ENCODE assay signal across 21 cellular contexts in genomic region chr17:80191720-80192265, GRCh38. TPM values are rescaled to one million over a fixed set of nuclear protein-coding genes. Genes with fewer than 3 reads are reported as not detected.
DNase-seq lines count a peak whose midpoint lies in the region; ATAC-seq, FAIRE-seq and TF ChIP-seq lines count a peak whose summit lies in the region.
"Had no signal": no experiment of that assay in that cellular context is flagged by ENCODE, and none has a peak within 500 bp of the region (broad histone marks: within the 10 kb centered on the region; RNA-seq: fewer than 3 reads in every experiment).

No MANE protein-coding gene starts in this region.

- no peaks in the 10 kb centered on the region for H3K36me3 Mint-ChIP-seq in osteocyte (ENCODE audit: unreplicated experiment)
- H3K36me3 Mint-ChIP-seq: activated naive CD4-positive, alpha-beta T cell treated with anti-CD3 and anti-CD28 coated beads, Interleukin-2, amount 50 U/mL, for 24 hours; CD8-positive, alpha-beta memory T cell; immature natural killer cell had no signal

- ATAC-seq in HepG2 (no peak), right lobe of liver (no peak), HG03571 (IDR thresholded peaks at IDR 0.05; ENCODE audit: unreplicated experiment) (no peak)
- ATAC-seq: lower lobe of right lung had no signal

- H3K4me2 ChIP-seq in HepG2 (ENCODE audit: low read depth, low read length) (peak overlapping the region; percentile 67; the same call in 1 of the 2 replicates), mesenchymal stem cell (ENCODE audit: low read length, poor library complexity, severe bottlenecking) (no peak overlapping the region)

- no peak overlapping the region for H3K18ac ChIP-seq in mesenchymal stem cell (ENCODE audit: low read depth in 1 of 2, low read length in 2 of 2)

- H3K4me1 ChIP-seq in HepG2 (ENCODE audit: insufficient read depth, low read length) (peaks cover 41% of the 10 kb centered on the region), right lobe of liver (no peaks in the 10 kb centered on the region), mesenchymal stem cell (ENCODE audit: control insufficient read depth, insufficient read depth, low read depth, low read length) (peaks cover 2% of the 10 kb centered on the region), HAP-1 (no peaks in the 10 kb centered on the region)
- H3K4me1 ChIP-seq: colonic mucosa had no signal

- H3K9ac ChIP-seq in HepG2 (ENCODE audit: insufficient read depth, low read depth, low read length): no peak overlapping the region
- no peak overlapping the region for H3K9ac ChIP-seq in mesenchymal stem cell (ENCODE audit: low read length)

- H3K79me2 ChIP-seq in HepG2 (ENCODE audit: insufficient read depth, low read length): no peaks in the 10 kb centered on the region

- H2BK15ac ChIP-seq in mesenchymal stem cell (ENCODE audit: low read depth, poor library complexity, severe bottlenecking): no peak overlapping the region

- POLR2A ChIA-PET in HepG2 (lab: Yijun Ruan, JAX): interaction anchor here (1.0 to 2.6 kb wide), 3 partner anchors 14 to 70 kb away, joined by 3 to 5 read pairs (median 3); no protein-coding TSS in a partner anchor

- no peak overlapping the region for H3K4ac ChIP-seq in mesenchymal stem cell (ENCODE audit: low read depth in 1 of 2, low read length in 2 of 2)

- no peak overlapping the region for H3K23ac ChIP-seq in mesenchymal stem cell (ENCODE audit: low read length in 2 of 2)

- H3K9me3 Mint-ChIP-seq in osteocyte (ENCODE audit: unreplicated experiment): no peaks in the 10 kb centered on the region
- H3K9me3 Mint-ChIP-seq: activated naive CD4-positive, alpha-beta T cell treated with anti-CD3 and anti-CD28 coated beads, Interleukin-2, amount 50 U/mL, for 24 hours; CD8-positive, alpha-beta memory T cell; immature natural killer cell had no signal

- BruUV-seq in HepG2 (replicated peaks; lab: Mats Ljungman, UMichigan): no TSS peak

- H3K27ac ChIP-seq in HepG2 (ENCODE audit: extremely low read length, insufficient read depth, low read length): no peak overlapping the region
- no peak overlapping the region for H3K27ac ChIP-seq in right lobe of liver
- H3K27ac ChIP-seq in mesenchymal stem cell (ENCODE audit: low read length, poor library complexity, severe bottlenecking): no peak overlapping the region
- H3K27ac ChIP-seq: colonic mucosa, lower lobe of right lung, transverse colon had no signal

- H2BK12ac ChIP-seq in mesenchymal stem cell (ENCODE audit: low read length in 2 of 2): no peak overlapping the region

- in situ Hi-C loops in HepG2 (cut with HindIII; ENCODE audit: extremely low pct_ligation_motif_present, low pct_unique_long_range_greater_than_20kb) (no loop called here), HAP-1 (cut with MboI; ENCODE audit: low sequenced_read_pairs) (no loop called here)

- CTCF ChIA-PET in HepG2 (lab: Yijun Ruan, JAX; ENCODE audit: low intra/inter-chr PET ratio, low total read pairs): no interaction called here

- H3K79me1 ChIP-seq in mesenchymal stem cell (replicated peaks; ENCODE audit: low read length, poor library complexity, severe bottlenecking): no peaks in the 10 kb centered on the region

- H4K91ac ChIP-seq in mesenchymal stem cell (ENCODE audit: low read length): no peak overlapping the region

- 55% methylated on average over 18 of the region's 18 CpGs for WGBS in HepG2 (ENCODE audit: low lambda C conversion rate)
- whole genome bisulfite sequencing in right lobe of liver (ENCODE audit: insufficient coverage, low coverage, low lambda C conversion rate, missing lambda C conversion rate): 62% methylated on average over 11 of the region's 18 CpGs
- WGBS in mesenchymal stem cell: 94% methylated on average over 13 of the region's 18 CpGs

- no peak overlapping the region for H3K14ac ChIP-seq in mesenchymal stem cell (ENCODE audit: low read length in 2 of 2)

- TF ChIP-seq EP300 in HepG2 (IDR thresholded peaks at IDR 0.05; ENCODE audit: low read depth in 2 of 2, low read length in 2 of 2): no peak
- TF ChIP-seq EP300 in HepG2 (CRISPR knock-in tag; IDR thresholded peaks at IDR 0.05; ENCODE audit: borderline replicate concordance): no peak

- H3K27me3 ChIP-seq in HepG2 (ENCODE audit: control insufficient read depth in 1 of 2, insufficient read depth in 2 of 2, low read length in 2 of 2): peaks cover 35 to 86% of the 10 kb centered on the region in 2 experiments
- no peaks in the 10 kb centered on the region for H3K27me3 ChIP-seq in right lobe of liver
- peaks cover 28 to 50% of the 10 kb centered on the region in 2 experiments for H3K27me3 ChIP-seq in mesenchymal stem cell (ENCODE audit: control insufficient read depth in 1 of 2, insufficient read depth in 1 of 2, low read length in 2 of 2)
- H3K27me3 ChIP-seq in HAP-1 (ENCODE audit: low read depth): no peaks in the 10 kb centered on the region
- H3K27me3 ChIP-seq: colonic mucosa had no signal

- TF ChIP-seq POLR2A in HepG2 (IDR thresholded peaks at IDR 0.05; ENCODE audit: insufficient read depth in 1 of 2, low read depth in 2 of 2, low read length in 2 of 2): no peak
- no peak for TF ChIP-seq POLR2A in right lobe of liver (IDR thresholded peaks at IDR 0.05)

- no peak for TF ChIP-seq RAD21 in HepG2 (CRISPR knock-in tag; IDR thresholded peaks at IDR 0.05)

- no peaks in the 10 kb centered on the region for H3K36me3 ChIP-seq in HepG2 (replicated peaks in 1 of 2; ENCODE audit: control insufficient read depth in 1 of 2, insufficient read depth in 2 of 2, low read length in 2 of 2)
- no peaks in the 10 kb centered on the region for H3K36me3 ChIP-seq in right lobe of liver
- no peaks in the 10 kb centered on the region for H3K36me3 ChIP-seq in mesenchymal stem cell (ENCODE audit: control insufficient read depth in 1 of 2, insufficient read depth in 2 of 2, low read depth in 1 of 2, low read length in 2 of 2)
- H3K36me3 ChIP-seq in HAP-1 (replicated peaks): no peaks in the 10 kb centered on the region
- H3K36me3 ChIP-seq: colonic mucosa, lower lobe of right lung, transverse colon had no signal

- no peak overlapping the region for H2AK5ac ChIP-seq in mesenchymal stem cell (ENCODE audit: low read length, severe bottlenecking)

- H3K4me3 ChIP-seq in HepG2 (replicated peaks in 1 of 3; ENCODE audit: insufficient read depth in 1 of 3, low read depth in 2 of 3, low read length in 3 of 3) (0 out of 6 replicates have a peak overlapping the region, but pooled peaks of 1 of the 3 experiments have one; percentile 12), right lobe of liver (no peak overlapping the region), epithelial cell of esophagus (ENCODE audit: low read length) (peak overlapping the region; percentile 7), mesenchymal stem cell (ENCODE audit: insufficient read depth in 1 of 2, low read depth in 1 of 2, low read length in 2 of 2) (no peak overlapping the region), HAP-1 (no peak overlapping the region)
- H3K4me3 ChIP-seq: colonic mucosa, lower lobe of right lung, transverse colon had no signal

- DNase-seq in HepG2 (ENCODE audit: low spot score): no peak
- no peak for DNase-seq in right lobe of liver
- peak; percentile 66 for DNase-seq in epithelial cell of esophagus (ENCODE audit: low read depth)
- DNase-seq in osteocyte (ENCODE audit: extremely low spot score, unreplicated experiment): no peak
- no peak for DNase-seq in mesenchymal stem cell
- no peak for DNase-seq in Ammon's horn (ENCODE audit: low spot score)
- no peak for DNase-seq in HAP-1 (ENCODE audit: low spot score in 2 of 2)
- DNase-seq: activated CD4-positive, alpha-beta T cell treated with anti-CD3 and anti-CD28 coated beads, Interleukin-2, amount 50 U/mL, for 48 hours; activated T-cell treated with anti-CD3 and anti-CD28 coated beads, Interleukin-2, amount 50 U/mL, for 1 hour; CD8-positive, alpha-beta memory T cell; colonic mucosa; DND-41; erythroblast; immature natural killer cell; lower lobe of right lung; NCI-H1417 treated with DMSO at 0.1 percent for 48 hours; NCI-H446 treated with DMSO at 0.1 percent for 48 hours; RPMI8226; transverse colon had no signal

- peaks cover 19% of the 10 kb centered on the region for H3K4me1 Mint-ChIP-seq in osteocyte (ENCODE audit: unreplicated experiment)
- H3K4me1 Mint-ChIP-seq: activated naive CD4-positive, alpha-beta T cell treated with anti-CD3 and anti-CD28 coated beads, Interleukin-2, amount 50 U/mL, for 24 hours; immature natural killer cell had no signal

- H3K27ac Mint-ChIP-seq in osteocyte (ENCODE audit: unreplicated experiment): peak overlapping the region; percentile 21
- H3K27ac Mint-ChIP-seq: CD8-positive, alpha-beta memory T cell; immature natural killer cell had no signal

- H2BK120ac ChIP-seq in mesenchymal stem cell (ENCODE audit: low read depth, low read length): no peak overlapping the region

- no peak for FAIRE-seq in HepG2 (lab: Jason Lieb, UNC)

- H2BK5ac ChIP-seq in mesenchymal stem cell (ENCODE audit: low read depth, low read length, poor library complexity, severe bottlenecking): no peak overlapping the region

- peaks cover 2% of the 10 kb centered on the region for H3K27me3 Mint-ChIP-seq in osteocyte (ENCODE audit: unreplicated experiment)

- TF ChIP-seq CTCF in HepG2 (CRISPR knock-in tag; IDR thresholded peaks at IDR 0.05) (no peak), right lobe of liver (IDR thresholded peaks at IDR 0.05) (no peak), epithelial cell of esophagus (IDR thresholded peaks at IDR 0.05; ENCODE audit: insufficient read depth, low read depth, low read length, missing control alignments) (no peak), osteocyte (IDR thresholded peaks at IDR 0.05) (no peak)

- H4K8ac ChIP-seq in mesenchymal stem cell (ENCODE audit: low read length): no peak overlapping the region

- no peaks in the 10 kb centered on the region; the same call in 1 of the 2 replicates for H4K20me1 ChIP-seq in HepG2 (ENCODE audit: insufficient read depth, low read length)

- no peaks in the 10 kb centered on the region for H3K9me3 ChIP-seq in HepG2 (ENCODE audit: low read length)
- H3K9me3 ChIP-seq in right lobe of liver: no peaks in the 10 kb centered on the region
- no peaks in the 10 kb centered on the region for H3K9me3 ChIP-seq in mesenchymal stem cell (ENCODE audit: control insufficient read depth, low read length)
- H3K9me3 ChIP-seq in HAP-1: no peaks in the 10 kb centered on the region
- H3K9me3 ChIP-seq: colonic mucosa, lower lobe of right lung, transverse colon had no signal

- H3K4me3 Mint-ChIP-seq in osteocyte (ENCODE audit: unreplicated experiment): peak overlapping the region; percentile 46
- H3K4me3 Mint-ChIP-seq: activated naive CD4-positive, alpha-beta T cell treated with anti-CD3 and anti-CD28 coated beads, Interleukin-2, amount 50 U/mL, for 24 hours; CD8-positive, alpha-beta memory T cell; immature natural killer cell had no signal

- H2AFZ ChIP-seq in HepG2 (ENCODE audit: low read length) (no peak overlapping the region), mesenchymal stem cell (ENCODE audit: low read depth, low read length) (no peak overlapping the region)

- intact Hi-C loops in HepG2 (cut with micrococcal nuclease; ENCODE audit: unreplicated experiment): no loop called here
- intact Hi-C loops in right lobe of liver (cut with DNase I): no loop called here

RNA-seq across cellular contexts. Expression of gene CARD14, which starts 22.0 kb away (rescaled TPM):
- total RNA-seq in HepG2 (2016; rRNA removed; fragmentation: Illumina TruSeq; extraction: Trizol): 0.11 TPM in 1 of 2 replicates, not detected in the other
- total RNA-seq in HepG2 (2016; cell fraction: cytosol; rRNA removed; fragmentation: Illumina TruSeq; extraction: Trizol; ENCODE audit: low read depth): not detected in 2 replicates
- total RNA-seq in HepG2 (2016; cell fraction: insoluble cytoplasmic fraction; rRNA removed; fragmentation: Illumina TruSeq; extraction: Trizol): 0.06 TPM in 1 of 2 replicates, not detected in the other
- total RNA-seq in HepG2 (2016; cell fraction: membrane; rRNA removed; fragmentation: Illumina TruSeq; extraction: Trizol): not detected in 2 replicates
- not detected in 2 replicates for total RNA-seq in HepG2 (2016; cell fraction: nucleus; rRNA removed; fragmentation: Illumina TruSeq; extraction: Trizol)
- polyA plus RNA-seq in HepG2 (2011; rRNA removed): 0.03 TPM in 1 of 2 replicates, not detected in the other
- not detected in 2 replicates for polyA plus RNA-seq in HepG2 (2011; cell fraction: cytosol; rRNA removed)
- 0.05 and 0.11 TPM in 2 replicates for polyA plus RNA-seq in HepG2 (2011; cell fraction: nucleus; rRNA removed)
- 0.16 and 0.19 TPM in 2 replicates for polyA plus RNA-seq in HepG2 (2012)
- not detected in 2 replicates for polyA plus RNA-seq in HepG2 (2016; cell fraction: cytosol; fragmentation: Illumina TruSeq; extraction: Trizol; ENCODE audit: low read depth)
- not detected in 2 replicates for polyA plus RNA-seq in HepG2 (2016; cell fraction: insoluble cytoplasmic fraction; fragmentation: Illumina TruSeq; extraction: Trizol; ENCODE audit: low read depth)
- polyA plus RNA-seq in HepG2 (2016; cell fraction: membrane; fragmentation: Illumina TruSeq; extraction: Trizol; ENCODE audit: low read depth): not detected in 2 replicates
- polyA plus RNA-seq in HepG2 (2016; cell fraction: nucleus; fragmentation: Illumina TruSeq; extraction: Trizol; ENCODE audit: insufficient read depth, low read depth): 0.21 TPM in 1 of 2 replicates, not detected in the other
- 0.22 and 5.5 TPM in 2 replicates for polyA minus RNA-seq in HepG2 (2011; rRNA and poly(A)+ RNA removed; ENCODE audit: low replicate concordance)
- polyA minus RNA-seq in HepG2 (2011; cell fraction: cytosol; rRNA and poly(A)+ RNA removed): not detected in 2 replicates
- polyA minus RNA-seq in HepG2 (2011; cell fraction: nucleus; rRNA and poly(A)+ RNA removed): not detected in 2 replicates
- total RNA-seq in right lobe of liver: under 1 TPM in 3 of 6 experiments, not detected in 3; 0.20 to 0.29 (median 0.22) TPM
- total RNA-seq in osteocyte: 0.10 and 0.16 TPM in 2 replicates
- 0.01 TPM for polyA plus RNA-seq in mesenchymal stem cell (2013, experiment 1 of 2)
- polyA plus RNA-seq in mesenchymal stem cell (2013, experiment 2 of 2): 0.07 TPM
- total RNA-seq: CD8-positive, alpha-beta memory T cell had no signal
- polyA plus RNA-seq: CD8-positive, alpha-beta memory T cell; immature natural killer cell had no signal

RNA-seq across cellular contexts. Expression of gene SGSH, which starts 28.3 kb away (rescaled TPM):
- total RNA-seq in HepG2 (2016; rRNA removed; fragmentation: Illumina TruSeq; extraction: Trizol) (5.5 and 12.2 TPM in 2 replicates), right lobe of liver (10 to 100 TPM in 5 of 6 experiments, 1 to 10 TPM in 1; 9.7 to 23.5 (median 15.7) TPM), osteocyte (67.2 and 71.0 TPM in 2 replicates)
- 4.0 and 6.2 TPM in 2 replicates for total RNA-seq in HepG2 (2016; cell fraction: cytosol; rRNA removed; fragmentation: Illumina TruSeq; extraction: Trizol; ENCODE audit: low read depth)
- total RNA-seq in HepG2 (2016; cell fraction: insoluble cytoplasmic fraction; rRNA removed; fragmentation: Illumina TruSeq; extraction: Trizol): 4.5 and 13.3 TPM in 2 replicates
- total RNA-seq in HepG2 (2016; cell fraction: membrane; rRNA removed; fragmentation: Illumina TruSeq; extraction: Trizol): 6.1 and 6.4 TPM in 2 replicates
- 18.5 and 23.9 TPM in 2 replicates for total RNA-seq in HepG2 (2016; cell fraction: nucleus; rRNA removed; fragmentation: Illumina TruSeq; extraction: Trizol)
- polyA plus RNA-seq in HepG2 (2011; rRNA removed): 17.6 and 23.9 TPM in 2 replicates
- polyA plus RNA-seq in HepG2 (2011; cell fraction: cytosol; rRNA removed): 13.7 and 17.1 TPM in 2 replicates
- 145 and 163 TPM in 2 replicates for polyA plus RNA-seq in HepG2 (2011; cell fraction: nucleus; rRNA removed)
- polyA plus RNA-seq in HepG2 (2012): 21.6 and 30.9 TPM in 2 replicates
- 3.7 and 4.2 TPM in 2 replicates for polyA plus RNA-seq in HepG2 (2016; cell fraction: cytosol; fragmentation: Illumina TruSeq; extraction: Trizol; ENCODE audit: low read depth)
- polyA plus RNA-seq in HepG2 (2016; cell fraction: insoluble cytoplasmic fraction; fragmentation: Illumina TruSeq; extraction: Trizol; ENCODE audit: low read depth): 7.1 and 11.5 TPM in 2 replicates
- 7.0 and 7.3 TPM in 2 replicates for polyA plus RNA-seq in HepG2 (2016; cell fraction: membrane; fragmentation: Illumina TruSeq; extraction: Trizol; ENCODE audit: low read depth)
- 81.4 and 86.8 TPM in 2 replicates for polyA plus RNA-seq in HepG2 (2016; cell fraction: nucleus; fragmentation: Illumina TruSeq; extraction: Trizol; ENCODE audit: insufficient read depth, low read depth)
- polyA minus RNA-seq in HepG2 (2011; rRNA and poly(A)+ RNA removed; ENCODE audit: low replicate concordance): 15.4 and 23.1 TPM in 2 replicates
- 15.4 and 18.7 TPM in 2 replicates for polyA minus RNA-seq in HepG2 (2011; cell fraction: cytosol; rRNA and poly(A)+ RNA removed)
- polyA minus RNA-seq in HepG2 (2011; cell fraction: nucleus; rRNA and poly(A)+ RNA removed): 34.1 and 36.2 TPM in 2 replicates
- polyA plus RNA-seq in mesenchymal stem cell (2013, experiment 1 of 2): 59.2 TPM
- polyA plus RNA-seq in mesenchymal stem cell (2013, experiment 2 of 2): 59.8 TPM

RNA-seq across cellular contexts. Expression of gene SLC26A11, which starts 28.4 kb away (rescaled TPM):
- total RNA-seq in HepG2 (2016; rRNA removed; fragmentation: Illumina TruSeq; extraction: Trizol) (3.1 and 8.7 TPM in 2 replicates), right lobe of liver (1 to 10 TPM; 5.8 to 9.8 (median 6.5) TPM), osteocyte (30.1 and 34.7 TPM in 2 replicates)
- total RNA-seq in HepG2 (2016; cell fraction: cytosol; rRNA removed; fragmentation: Illumina TruSeq; extraction: Trizol; ENCODE audit: low read depth): 3.2 and 3.4 TPM in 2 replicates
- 3.5 and 11.2 TPM in 2 replicates for total RNA-seq in HepG2 (2016; cell fraction: insoluble cytoplasmic fraction; rRNA removed; fragmentation: Illumina TruSeq; extraction: Trizol)
- 3.1 and 3.2 TPM in 2 replicates for total RNA-seq in HepG2 (2016; cell fraction: membrane; rRNA removed; fragmentation: Illumina TruSeq; extraction: Trizol)
- 12.9 and 13.6 TPM in 2 replicates for total RNA-seq in HepG2 (2016; cell fraction: nucleus; rRNA removed; fragmentation: Illumina TruSeq; extraction: Trizol)
- polyA plus RNA-seq in HepG2 (2011; rRNA removed): 13.2 and 21.1 TPM in 2 replicates
- 5.5 and 7.6 TPM in 2 replicates for polyA plus RNA-seq in HepG2 (2011; cell fraction: cytosol; rRNA removed)
- 121 and 146 TPM in 2 replicates for polyA plus RNA-seq in HepG2 (2011; cell fraction: nucleus; rRNA removed)
- polyA plus RNA-seq in HepG2 (2012): 7.0 and 18.5 TPM in 2 replicates
- 0.73 and 1.0 TPM in 2 replicates for polyA plus RNA-seq in HepG2 (2016; cell fraction: cytosol; fragmentation: Illumina TruSeq; extraction: Trizol; ENCODE audit: low read depth)
- polyA plus RNA-seq in HepG2 (2016; cell fraction: insoluble cytoplasmic fraction; fragmentation: Illumina TruSeq; extraction: Trizol; ENCODE audit: low read depth): 2.8 and 4.4 TPM in 2 replicates
- polyA plus RNA-seq in HepG2 (2016; cell fraction: membrane; fragmentation: Illumina TruSeq; extraction: Trizol; ENCODE audit: low read depth): 1.4 and 2.3 TPM in 2 replicates
- polyA plus RNA-seq in HepG2 (2016; cell fraction: nucleus; fragmentation: Illumina TruSeq; extraction: Trizol; ENCODE audit: insufficient read depth, low read depth): 29.5 and 32.2 TPM in 2 replicates
- 7.7 and 20.5 TPM in 2 replicates for polyA minus RNA-seq in HepG2 (2011; rRNA and poly(A)+ RNA removed; ENCODE audit: low replicate concordance)
- 5.6 and 11.8 TPM in 2 replicates for polyA minus RNA-seq in HepG2 (2011; cell fraction: cytosol; rRNA and poly(A)+ RNA removed)
- 22.4 and 23.0 TPM in 2 replicates for polyA minus RNA-seq in HepG2 (2011; cell fraction: nucleus; rRNA and poly(A)+ RNA removed)
- 16.2 TPM for polyA plus RNA-seq in mesenchymal stem cell (2013, experiment 1 of 2)
- polyA plus RNA-seq in mesenchymal stem cell (2013, experiment 2 of 2): 15.6 TPM

RNA-seq across cellular contexts. Expression of gene EIF4A3, which starts 44.9 kb away (rescaled TPM):
- total RNA-seq in HepG2 (2016; rRNA removed; fragmentation: Illumina TruSeq; extraction: Trizol) (187 and 239 TPM in 2 replicates), right lobe of liver (10 to 100 TPM; 21.6 to 41.7 (median 32.2) TPM), osteocyte (85.7 and 86.6 TPM in 2 replicates)
- total RNA-seq in HepG2 (2016; cell fraction: cytosol; rRNA removed; fragmentation: Illumina TruSeq; extraction: Trizol; ENCODE audit: low read depth): 22.3 and 28.3 TPM in 2 replicates
- 185 and 243 TPM in 2 replicates for total RNA-seq in HepG2 (2016; cell fraction: insoluble cytoplasmic fraction; rRNA removed; fragmentation: Illumina TruSeq; extraction: Trizol)
- total RNA-seq in HepG2 (2016; cell fraction: membrane; rRNA removed; fragmentation: Illumina TruSeq; extraction: Trizol): 36.4 and 40.0 TPM in 2 replicates
- 83.4 and 83.5 TPM in 2 replicates for total RNA-seq in HepG2 (2016; cell fraction: nucleus; rRNA removed; fragmentation: Illumina TruSeq; extraction: Trizol)
- polyA plus RNA-seq in HepG2 (2011; rRNA removed): 121 and 145 TPM in 2 replicates
- 103 and 117 TPM in 2 replicates for polyA plus RNA-seq in HepG2 (2011; cell fraction: cytosol; rRNA removed)
- 77.0 and 103 TPM in 2 replicates for polyA plus RNA-seq in HepG2 (2011; cell fraction: nucleus; rRNA removed)
- 104 and 124 TPM in 2 replicates for polyA plus RNA-seq in HepG2 (2012)
- polyA plus RNA-seq in HepG2 (2016; cell fraction: cytosol; fragmentation: Illumina TruSeq; extraction: Trizol; ENCODE audit: low read depth): 8.3 and 9.0 TPM in 2 replicates
- polyA plus RNA-seq in HepG2 (2016; cell fraction: insoluble cytoplasmic fraction; fragmentation: Illumina TruSeq; extraction: Trizol; ENCODE audit: low read depth): 233 and 236 TPM in 2 replicates
- polyA plus RNA-seq in HepG2 (2016; cell fraction: membrane; fragmentation: Illumina TruSeq; extraction: Trizol; ENCODE audit: low read depth): 19.8 and 20.6 TPM in 2 replicates
- 120 and 131 TPM in 2 replicates for polyA plus RNA-seq in HepG2 (2016; cell fraction: nucleus; fragmentation: Illumina TruSeq; extraction: Trizol; ENCODE audit: insufficient read depth, low read depth)
- polyA minus RNA-seq in HepG2 (2011; rRNA and poly(A)+ RNA removed; ENCODE audit: low replicate concordance): 54.2 and 110 TPM in 2 replicates
- polyA minus RNA-seq in HepG2 (2011; cell fraction: cytosol; rRNA and poly(A)+ RNA removed): 55.3 and 55.4 TPM in 2 replicates
- polyA minus RNA-seq in HepG2 (2011; cell fraction: nucleus; rRNA and poly(A)+ RNA removed): 61.8 and 65.1 TPM in 2 replicates
- 50.7 TPM for polyA plus RNA-seq in mesenchymal stem cell (2013, experiment 1 of 2)
- 54.6 TPM for polyA plus RNA-seq in mesenchymal stem cell (2013, experiment 2 of 2)
